Comparison of ENCODE assay signal across 16 cellular contexts in the genomic region with DNA sequence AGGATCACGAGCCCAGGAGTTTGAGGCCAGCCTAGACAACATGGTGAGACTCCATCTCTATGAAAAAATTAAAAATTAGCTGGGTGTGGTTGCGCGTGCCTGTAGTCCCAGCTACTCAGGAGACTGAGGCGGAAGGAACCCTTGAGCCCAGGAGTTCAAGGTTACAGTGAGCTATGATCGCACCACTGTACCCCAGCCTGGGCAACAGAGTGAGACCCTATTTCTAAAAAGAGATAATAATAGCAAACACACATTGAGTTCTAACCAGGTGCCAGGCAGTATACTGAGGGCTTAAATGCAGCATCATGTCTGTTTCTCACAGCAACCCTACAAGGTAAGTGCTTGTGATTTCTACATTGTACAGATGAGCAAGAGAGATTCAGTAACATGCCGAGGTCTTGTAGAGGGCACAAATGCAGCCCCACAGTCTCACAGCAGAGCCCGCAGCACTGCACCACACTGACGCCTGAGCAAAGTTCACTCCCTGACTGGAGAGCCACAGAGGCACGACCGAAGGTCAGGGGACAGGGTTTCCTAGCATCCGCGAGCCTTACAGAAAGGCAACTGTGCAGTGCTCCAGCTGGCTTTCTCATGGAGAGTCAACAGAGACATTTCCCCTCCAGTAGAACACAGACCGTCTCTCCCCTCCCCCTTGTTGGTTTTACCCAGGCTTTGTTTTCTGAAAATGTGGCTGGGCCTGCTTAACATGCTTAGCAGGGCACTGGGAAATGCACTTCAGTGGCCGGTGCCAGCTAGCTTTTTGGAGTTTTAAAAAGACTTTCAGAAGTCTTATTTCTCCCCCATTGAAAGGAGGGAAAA. TPM values are rescaled to one million over a fixed set of nuclear protein-coding genes. Genes with fewer than 3 reads are reported as not detected.
DNase-seq lines count a peak whose midpoint lies in the region; ATAC-seq and TF ChIP-seq lines count a peak whose summit lies in the region.
"Had no signal": no experiment of that assay in that cellular context is flagged by ENCODE, and none has a peak within 500 bp of the region (broad histone marks: within the 10 kb centered on the region; RNA-seq: fewer than 3 reads in every experiment).

No MANE protein-coding gene starts in this region.

- no peaks in the 10 kb centered on the region for H3K9me3 Mint-ChIP-seq in stimulated activated memory B cell treated with anti-CD40 and anti-IgM and Interleukin-4, amounts not matched to agents 10 μg/mL and 1 μg/mL and 100 μg/mL, for 72 hours
- no peaks in the 10 kb centered on the region for H3K9me3 Mint-ChIP-seq in natural killer cell
- H3K9me3 Mint-ChIP-seq in CD4-positive, alpha-beta T cell: no peaks in the 10 kb centered on the region

- peaks cover 51% of the 10 kb centered on the region for H3K36me3 Mint-ChIP-seq in stimulated activated memory B cell treated with anti-CD40 and anti-IgM and Interleukin-4, amounts not matched to agents 10 μg/mL and 1 μg/mL and 100 μg/mL, for 72 hours
- no peaks in the 10 kb centered on the region for H3K36me3 Mint-ChIP-seq in natural killer cell
- peaks cover 58% of the 10 kb centered on the region for H3K36me3 Mint-ChIP-seq in CD4-positive, alpha-beta T cell (ENCODE audit: low read depth)

- CTCF ChIA-PET in CD4-positive, alpha-beta T cell (lab: Charles Lee): interaction anchor here (2.6 kb wide), 1 partner anchor 8 kb away, joined by 8 read pairs; no protein-coding TSS in a partner anchor

- WGBS in body of pancreas, 2 donors: 52 to 67% methylated on average over 14 of the region's 14 CpGs

- H3K4me3 Mint-ChIP-seq in stimulated activated memory B cell treated with anti-CD40 and anti-IgM and Interleukin-4, amounts not matched to agents 10 μg/mL and 1 μg/mL and 100 μg/mL, for 72 hours: no peak overlapping the region
- no peak overlapping the region for H3K4me3 Mint-ChIP-seq in natural killer cell
- no peak overlapping the region for H3K4me3 Mint-ChIP-seq in CD4-positive, alpha-beta T cell

- intact Hi-C loops in body of pancreas (cut with DNase I) (no loop called here), natural killer cell (cut with micrococcal nuclease) (no loop called here)
- intact Hi-C loops in CD4-positive, alpha-beta T cell (cut with DNase I, micrococcal nuclease): no loop called here

- POLR2A ChIA-PET in CD4-positive, alpha-beta T cell (lab: Charles Lee): no interaction called here

- no peaks in the 10 kb centered on the region for H3K4me1 ChIP-seq in body of pancreas
- H3K4me1 ChIP-seq: psoas muscle, SJCRH30, upper lobe of right lung had no signal

- no peak overlapping the region for H3K4me3 ChIP-seq in body of pancreas
- H3K4me3 ChIP-seq: psoas muscle, SJCRH30, upper lobe of right lung had no signal

- H3K27ac Mint-ChIP-seq in stimulated activated memory B cell treated with anti-CD40 and anti-IgM and Interleukin-4, amounts not matched to agents 10 μg/mL and 1 μg/mL and 100 μg/mL, for 72 hours: peak overlapping the region; percentile 40
- H3K27ac Mint-ChIP-seq in natural killer cell: no peak overlapping the region
- H3K27ac Mint-ChIP-seq in CD4-positive, alpha-beta T cell: no peak overlapping the region

- ATAC-seq in body of pancreas: no peak
- peak; percentile 97 for ATAC-seq in left lobe of liver
- ATAC-seq in stimulated activated memory B cell treated with anti-CD40 and anti-IgM and Interleukin-4, amounts not matched to agents 10 μg/mL and 1 μg/mL and 100 μg/mL, for 72 hours: no peak
- ATAC-seq in natural killer cell: no peak
- ATAC-seq in HG03521 (IDR thresholded peaks at IDR 0.05; ENCODE audit: unreplicated experiment): no peak
- ATAC-seq in CD4-positive, alpha-beta T cell (ENCODE audit: poor library complexity): no peak
- ATAC-seq: psoas muscle, upper lobe of right lung had no signal

- no peak for TF ChIP-seq CTCF in body of pancreas (IDR thresholded peaks at IDR 0.05)
- no peak for TF ChIP-seq CTCF in natural killer cell (IDR thresholded peaks at IDR 0.05)
- no peak for TF ChIP-seq CTCF in CD4-positive, alpha-beta T cell (IDR thresholded peaks at IDR 0.05)

- H3K36me3 ChIP-seq in body of pancreas (replicated peaks in 1 of 2; ENCODE audit: insufficient read depth in 1 of 2, low read depth in 2 of 2): no peaks in the 10 kb centered on the region

- H3K27me3 Mint-ChIP-seq in stimulated activated memory B cell treated with anti-CD40 and anti-IgM and Interleukin-4, amounts not matched to agents 10 μg/mL and 1 μg/mL and 100 μg/mL, for 72 hours: no peaks in the 10 kb centered on the region
- no peaks in the 10 kb centered on the region for H3K27me3 Mint-ChIP-seq in natural killer cell (ENCODE audit: low read depth in 2 of 2)
- no peaks in the 10 kb centered on the region for H3K27me3 Mint-ChIP-seq in CD4-positive, alpha-beta T cell

- DNase-seq in NCI-H146 (lab: John Stamatoyannopoulos, UW) (peak; percentile 33), NCI-H146 treated with DMSO at 0.1 percent for 48 hours (lab: John Stamatoyannopoulos, UW; ENCODE audit: unreplicated experiment) (no peak), body of pancreas (peak in 3 of 4 donors; percentile 16 to 27 (median 18)), left lobe of liver (ENCODE audit: low spot score) (peak; percentile 87), natural killer cell (no peak)
- no peak for DNase-seq in CD4-positive, alpha-beta T cell
- DNase-seq: activated CD4-positive, alpha-beta T cell treated with anti-CD3 and anti-CD28 coated beads for 48 hours; activated naive CD4-positive, alpha-beta T cell; DMS79 treated with DMSO at 0.1 percent for 48 hours; effector CD8-positive, alpha-beta T cell; NCI-H2171 treated with DMSO at 0.1 percent for 48 hours; psoas muscle; SJCRH30; upper lobe of right lung had no signal

- H3K4me1 Mint-ChIP-seq in stimulated activated memory B cell treated with anti-CD40 and anti-IgM and Interleukin-4, amounts not matched to agents 10 μg/mL and 1 μg/mL and 100 μg/mL, for 72 hours: peaks cover 39% of the 10 kb centered on the region
- no peaks in the 10 kb centered on the region for H3K4me1 Mint-ChIP-seq in natural killer cell
- H3K4me1 Mint-ChIP-seq in CD4-positive, alpha-beta T cell (ENCODE audit: low read depth): peaks cover 18% of the 10 kb centered on the region

- no peaks in the 10 kb centered on the region for H3K9me3 ChIP-seq in body of pancreas
- no peaks in the 10 kb centered on the region for H3K9me3 ChIP-seq in CD4-positive, alpha-beta T cell (ENCODE audit: control insufficient read depth, low read length)
- H3K9me3 ChIP-seq: psoas muscle, SJCRH30, upper lobe of right lung had no signal

- no peak overlapping the region for H3K27ac ChIP-seq in body of pancreas
- no peak overlapping the region for H3K27ac ChIP-seq in CD4-positive, alpha-beta T cell (ENCODE audit: low read depth, low read length)
- H3K27ac ChIP-seq: psoas muscle, SJCRH30, upper lobe of right lung had no signal

- H3K27me3 ChIP-seq in body of pancreas: no peaks in the 10 kb centered on the region
- no peaks in the 10 kb centered on the region for H3K27me3 ChIP-seq in CD4-positive, alpha-beta T cell (ENCODE audit: control insufficient read depth, insufficient read depth, low read length)
- H3K27me3 ChIP-seq: SJCRH30, upper lobe of right lung had no signal

- TF ChIP-seq POLR2A in body of pancreas (IDR thresholded peaks at IDR 0.05): no peak

RNA-seq across cellular contexts. Expression of gene PDSS1, which starts 36.5 kb away (rescaled TPM):
- total RNA-seq in body of pancreas (1 to 10 TPM; 1.6 to 9.3 TPM), left lobe of liver (4.3 TPM), natural killer cell (1 to 10 TPM; 3.5 to 4.4 (median 3.7) TPM)
- 1 to 10 TPM; 3.8 to 4.5 TPM for total RNA-seq in CD4-positive, alpha-beta T cell

Comparison
In these comparisons a context has a peak if more than half of its experiments do, and no peak if none do; other contexts are left out.
1. DNase-seq: peak in NCI-H146 (single experiment), body of pancreas (3 of 4) and left lobe of liver (single experiment); none in NCI-H146 treated with DMSO at 0.1 percent for 48 hours (single experiment), natural killer cell (single experiment) and CD4-positive, alpha-beta T cell (0 of 10).